Comparison of ENCODE assay signal across 10 cellular contexts in genomic region chr20:4083103-4083864, GRCh38.
DNase-seq lines count a peak whose midpoint lies in the region; ATAC-seq, FAIRE-seq and TF ChIP-seq lines count a peak whose summit lies in the region.
"Had no signal": no experiment of that assay in that cellular context is flagged by ENCODE, and none has a peak within 500 bp of the region (broad histone marks: within the 10 kb centered on the region; RNA-seq: fewer than 3 reads in every experiment).

No MANE protein-coding gene starts in this region.

- H3K9me1 ChIP-seq in endothelial cell of umbilical vein (replicated peaks; ENCODE audit: control insufficient read depth, extremely low read depth, insufficient read depth, low read length), result no peaks in the 10 kb centered on the region

- no peaks in the 10 kb centered on the region for H3K36me3 ChIP-seq in ES-I3 (ENCODE audit: insufficient read depth, low read length)
- H3K36me3 ChIP-seq in SJSA1, result no peaks in the 10 kb centered on the region
- H3K36me3 ChIP-seq in endothelial cell of umbilical vein (ENCODE audit: control insufficient read depth in 2 of 2, extremely low read depth in 1 of 2, insufficient read depth in 2 of 2, low read length in 2 of 2), result no peaks in the 10 kb centered on the region
- H3K36me3 ChIP-seq in tibial artery, result no peaks in the 10 kb centered on the region
- no peaks in the 10 kb centered on the region for H3K36me3 ChIP-seq in testis (ENCODE audit: low read depth, missing control alignments)
- H3K36me3 ChIP-seq: upper lobe of right lung had no signal

- H3K4me1 ChIP-seq in ES-I3 (ENCODE audit: insufficient read depth, low read length) (peaks cover 26% of the 10 kb centered on the region), SJSA1 (replicated peaks) (peaks cover 39% of the 10 kb centered on the region), endothelial cell of umbilical vein (ENCODE audit: control insufficient read depth, extremely low read depth, insufficient read depth, low read length) (peaks cover 7% of the 10 kb centered on the region), tibial artery (peaks cover 0 to 34% (median 15%) of the 10 kb centered on the region in 4 donors), testis (peaks cover 5% of the 10 kb centered on the region)

- no peaks in the 10 kb centered on the region for H4K20me1 ChIP-seq in endothelial cell of umbilical vein (replicated peaks; ENCODE audit: control insufficient read depth, extremely low read depth, insufficient read depth, low read length)

- H3K27ac Mint-ChIP-seq in osteocyte (ENCODE audit: unreplicated experiment), result peak overlapping the region; percentile 2

- peaks cover 3% of the 10 kb centered on the region for H3K36me3 Mint-ChIP-seq in osteocyte (ENCODE audit: unreplicated experiment)

- H3K4me3 Mint-ChIP-seq in osteocyte (ENCODE audit: unreplicated experiment), result no peak overlapping the region

- no peaks in the 10 kb centered on the region for H3K27me3 ChIP-seq in SJSA1 (replicated peaks)
- no peaks in the 10 kb centered on the region for H3K27me3 ChIP-seq in endothelial cell of umbilical vein (ENCODE audit: control insufficient read depth in 2 of 2, insufficient read depth in 2 of 2, low read length in 2 of 2)
- no peaks in the 10 kb centered on the region for H3K27me3 ChIP-seq in tibial artery
- H3K27me3 ChIP-seq in testis, result no peaks in the 10 kb centered on the region
- H3K27me3 ChIP-seq: upper lobe of right lung had no signal

- dilution Hi-C loops in endothelial cell of umbilical vein (cut with MboI; ENCODE audit: extremely low pct_ligation_motif_present, low sequenced_read_pairs), result no loop called here

- no TSS peak for BruUV-seq in endothelial cell of umbilical vein (replicated peaks; lab: Mats Ljungman, UMichigan)

- no peak overlapping the region for H3K4me2 ChIP-seq in endothelial cell of umbilical vein (ENCODE audit: insufficient read depth, low read length)

- H3K4me3 ChIP-seq in SJSA1, result no peak overlapping the region
- H3K4me3 ChIP-seq in endothelial cell of umbilical vein (replicated peaks in 1 of 3; ENCODE audit: insufficient read depth in 1 of 3, low read depth in 1 of 3, low read length in 3 of 3), result no peak overlapping the region
- no peak overlapping the region for H3K4me3 ChIP-seq in tibial artery
- no peak overlapping the region for H3K4me3 ChIP-seq in testis
- H3K4me3 ChIP-seq: upper lobe of right lung had no signal

- peaks cover 30% of the 10 kb centered on the region for H3K4me1 Mint-ChIP-seq in osteocyte (ENCODE audit: unreplicated experiment)

- H3K79me2 ChIP-seq in endothelial cell of umbilical vein (ENCODE audit: control insufficient read depth, insufficient read depth, low read length), result no peaks in the 10 kb centered on the region

- DNase-seq in SJSA1 (ENCODE audit: low read depth in 1 of 2, low spot score in 2 of 2) (peak in 1 of 2 experiments; percentile 69), endothelial cell of umbilical vein (ENCODE audit: low read depth, low spot score) (no peak), osteocyte (ENCODE audit: extremely low spot score, unreplicated experiment) (peak; percentile 79), tibial artery (no peak), testis (no peak), NCI-H1092 treated with DMSO at 0.1 percent for 48 hours (lab: John Stamatoyannopoulos, UW) (no peak)
- DNase-seq: NCI-H226, upper lobe of right lung had no signal

- CTCF ChIA-PET in endothelial cell of umbilical vein (lab: Charles Lee), result interaction anchor here (5.6 to 5.8 kb wide), 2 partner anchors 11 to 69 kb away, joined by 71 to 77 read pairs; partner anchors contain the start of gene RNF24

- TF ChIP-seq POLR2A in endothelial cell of umbilical vein (IDR thresholded peaks at IDR 0.05; ENCODE audit: low read depth, low read length) (no peak), testis (IDR thresholded peaks at IDR 0.05) (no peak)

- WGBS in testis, 2 donors, result 25 to 30% methylated on average over 6 to 7 of the region's 10 CpGs

- H3K9me3 Mint-ChIP-seq in osteocyte (ENCODE audit: unreplicated experiment), result peaks cover 8% of the 10 kb centered on the region

- H3K27me3 Mint-ChIP-seq in osteocyte (ENCODE audit: unreplicated experiment), result peaks cover 8% of the 10 kb centered on the region

- no peak for TF ChIP-seq CTCF in endothelial cell of umbilical vein (IDR thresholded peaks at IDR 0.05; ENCODE audit: extremely low read depth in 1 of 2, insufficient read depth in 1 of 2, low read depth in 1 of 2, low read length in 2 of 2)
- no peak for TF ChIP-seq CTCF in osteocyte (IDR thresholded peaks at IDR 0.05)
- no peak for TF ChIP-seq CTCF in tibial artery (IDR thresholded peaks at IDR 0.05)
- TF ChIP-seq CTCF in testis (IDR thresholded peaks at IDR 0.05), result no peak

- intact Hi-C loops in endothelial cell of umbilical vein (cut with micrococcal nuclease), result no loop called here
- intact Hi-C loops in tibial artery (cut with DNase I; ENCODE audit: low total_unique reads), result no loop called here
- intact Hi-C loops in testis (cut with DNase I; ENCODE audit: low total_unique reads), result loop anchor here (10.0 kb wide), 1 partner anchor 68 kb away; the partner anchor contains the start of gene RNF24

- H3K9me3 ChIP-seq in ES-I3 (ENCODE audit: control insufficient read depth, insufficient read depth, low read length), result no peaks in the 10 kb centered on the region
- H3K9me3 ChIP-seq in SJSA1 (replicated peaks), result no peaks in the 10 kb centered on the region
- H3K9me3 ChIP-seq in endothelial cell of umbilical vein (replicated peaks; ENCODE audit: control insufficient read depth, insufficient read depth, low read length), result no peaks in the 10 kb centered on the region
- H3K9me3 ChIP-seq in tibial artery, result peaks cover 0 to 2% (median 0%) of the 10 kb centered on the region in 3 donors
- H3K9me3 ChIP-seq in testis, result no peaks in the 10 kb centered on the region
- H3K9me3 ChIP-seq: upper lobe of right lung had no signal

- peak overlapping the region; percentile 28 for H2AFZ ChIP-seq in endothelial cell of umbilical vein (ENCODE audit: low read depth, low read length)

- ATAC-seq in HG02973 (IDR thresholded peaks at IDR 0.05; ENCODE audit: unreplicated experiment), result no peak

- FAIRE-seq in endothelial cell of umbilical vein (lab: Jason Lieb, UNC), result peak; percentile 26

- H3K9ac ChIP-seq in ES-I3 (ENCODE audit: low read depth, low read length) (peak overlapping the region; percentile 27; the same call in 1 of the 2 replicates), endothelial cell of umbilical vein (replicated peaks; ENCODE audit: extremely low read depth, insufficient read depth, low read length) (no peak overlapping the region)

- H3K27ac ChIP-seq in SJSA1 (peak overlapping the region; percentile 95), endothelial cell of umbilical vein (ENCODE audit: insufficient read depth, low read depth, low read length) (no peak overlapping the region), tibial artery (peak overlapping the region in 1 of 2 donors; percentile 53), testis (no peak overlapping the region)

- POLR2A ChIA-PET in endothelial cell of umbilical vein (lab: Charles Lee), result no interaction called here

TF ChIP-seq in endothelial cell of umbilical vein, 7 proteins besides CTCF, POLR2A, EP300 and RAD21:
- TF ChIP-seq JUN (IDR thresholded peaks at IDR 0.05; ENCODE audit: borderline replicate concordance, insufficient read depth, insufficient read length, low read depth), result no peak
- no peak for TF ChIP-seq MAX (IDR thresholded peaks at IDR 0.05; ENCODE audit: insufficient read depth, insufficient read length)
- no peak for TF ChIP-seq GATA2 (IDR thresholded peaks at IDR 0.05; ENCODE audit: insufficient read depth, insufficient read length, low read depth, low read length)
- TF ChIP-seq FOS (IDR thresholded peaks at IDR 0.05; ENCODE audit: borderline replicate concordance, insufficient read depth, low read length), result no peak
- TF ChIP-seq MYC (IDR thresholded peaks at IDR 0.05; ENCODE audit: low read depth, low read length), result no peak
- no peak for TF ChIP-seq POLR2AphosphoS5 (IDR thresholded peaks at IDR 0.05; ENCODE audit: insufficient read depth, low read depth, low read length)
- TF ChIP-seq EZH2 (IDR thresholded peaks at IDR 0.05; ENCODE audit: borderline replicate concordance, low read depth, low read length, severe bottlenecking), result no peak
